11 cellular contexts compared by ENCODE assay signal in the genomic region with DNA sequence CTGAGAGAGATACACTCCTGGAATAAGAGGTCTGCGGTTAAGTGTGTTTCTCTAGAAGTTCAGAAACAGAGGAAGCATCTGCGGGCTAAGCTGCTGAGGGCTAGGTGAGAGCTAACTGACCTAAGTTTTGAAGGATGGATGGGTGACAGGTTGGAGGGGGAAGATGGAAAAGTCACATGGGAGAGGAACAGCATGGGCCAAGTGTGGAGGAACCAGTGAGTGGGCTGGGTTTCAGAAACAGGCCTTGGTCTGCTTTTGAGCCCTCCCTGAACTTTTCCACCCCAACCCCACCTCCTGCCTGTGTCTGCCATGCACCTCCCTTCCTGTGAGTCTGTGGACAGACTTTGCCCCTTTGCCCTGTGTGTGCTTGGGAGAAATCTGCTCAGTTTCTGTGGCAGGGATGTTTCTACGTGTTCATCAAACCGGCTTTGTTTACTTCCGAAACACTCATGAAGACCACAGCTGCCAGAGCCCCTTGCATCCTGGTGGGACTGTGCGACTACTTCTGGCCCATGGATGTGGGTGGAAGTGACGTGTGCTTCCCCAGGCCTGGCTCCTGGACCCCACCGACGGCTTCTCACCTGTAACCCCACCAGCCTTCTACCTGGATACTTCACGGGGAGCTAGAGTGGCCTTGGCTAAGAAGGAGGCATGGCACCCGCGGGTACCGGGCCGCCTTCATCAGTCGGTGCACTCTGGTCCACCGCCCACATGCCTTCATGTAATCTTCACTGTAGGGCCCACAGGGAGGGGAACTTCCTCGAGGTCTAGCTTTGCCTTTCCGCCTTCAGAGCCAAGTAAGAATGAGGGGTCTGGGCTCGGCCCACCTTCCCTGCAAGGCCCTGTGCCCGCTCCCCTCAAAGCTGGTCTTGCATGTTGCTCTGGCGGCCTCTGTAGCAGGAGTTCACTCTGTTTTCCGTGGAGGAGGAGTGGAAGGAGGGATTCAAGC. TPM values are rescaled to one million over a fixed set of nuclear protein-coding genes. Genes with fewer than 3 reads are reported as not detected.
A peak's percentile ranks its signal among the peaks of the same experiment; 100 is the strongest.
DNase-seq lines count a peak whose midpoint lies in the region; ATAC-seq and TF ChIP-seq lines count a peak whose summit lies in the region.
"Had no signal": no experiment of that assay in that cellular context is flagged by ENCODE, and none has a peak within 500 bp of the region (broad histone marks: within the 10 kb centered on the region; RNA-seq: fewer than 3 reads in every experiment).

No MANE protein-coding gene starts in this region.

- peaks cover 3% of the 10 kb centered on the region for H3K9me3 Mint-ChIP-seq in T-helper 2 cell treated with Interferon-gamma antibody and Interleukin-4, amounts not matched to agents 5 μg/mL and 100 μg/mL, for 36 hours

- H3K36me3 Mint-ChIP-seq in T-helper 2 cell treated with Interferon-gamma antibody and Interleukin-4, amounts not matched to agents 5 μg/mL and 100 μg/mL, for 36 hours (ENCODE audit: low read depth): peaks cover 9% of the 10 kb centered on the region

- TF ChIP-seq CTCF in HL-60 (IDR thresholded peaks at IDR 0.05; ENCODE audit: insufficient read depth, low read length) (no peak), sigmoid colon (IDR thresholded peaks at IDR 0.05) (no peak), GM20000 (IDR thresholded peaks at IDR 0.05; ENCODE audit: extremely low read depth, missing control alignments) (no peak), GM10266 (IDR thresholded peaks at IDR 0.05; ENCODE audit: control insufficient read depth, insufficient read depth, low read depth, missing control alignments) (no peak)

- ATAC-seq in HG02973 (IDR thresholded peaks at IDR 0.05; ENCODE audit: unreplicated experiment): no peak

- H3K27ac ChIP-seq in HL-60 (replicated peaks) (peak overlapping the region; percentile 71), sigmoid colon (peak overlapping the region; percentile 78 to 87 (median 84))
- H3K27ac ChIP-seq in effector memory CD4-positive, alpha-beta T cell (ENCODE audit: insufficient read depth, low read length, poor library complexity, severe bottlenecking): peak overlapping the region; percentile 67

- H3K4me3 ChIP-seq in HL-60 (replicated peaks; ENCODE audit: insufficient read depth, low read length) (no peak overlapping the region), sigmoid colon (peak overlapping the region in 1 of 4 donors; percentile 63)
- H3K4me3 ChIP-seq in effector memory CD4-positive, alpha-beta T cell (ENCODE audit: insufficient read depth, low read depth, low read length, poor library complexity, severe bottlenecking): peak overlapping the region; percentile 81

- no peak for TF ChIP-seq POLR2A in sigmoid colon (IDR thresholded peaks at IDR 0.05)

- TF ChIP-seq EP300 in sigmoid colon (IDR thresholded peaks at IDR 0.05): no peak

- H3K27me3 ChIP-seq in HL-60 (ENCODE audit: insufficient read depth, poor library complexity, severe bottlenecking): no peaks in the 10 kb centered on the region
- H3K27me3 ChIP-seq in effector memory CD4-positive, alpha-beta T cell (replicated peaks; ENCODE audit: control insufficient read depth, insufficient read depth, low read length, poor library complexity, severe bottlenecking): no peaks in the 10 kb centered on the region
- H3K27me3 ChIP-seq in sigmoid colon: no peaks in the 10 kb centered on the region

- no peaks in the 10 kb centered on the region for H3K9me3 ChIP-seq in effector memory CD4-positive, alpha-beta T cell (ENCODE audit: control insufficient read depth, low read length)
- no peaks in the 10 kb centered on the region for H3K9me3 ChIP-seq in sigmoid colon

- intact Hi-C loops in sigmoid colon (cut with DNase I): loop anchor here (5.0 kb wide), 2 partner anchors 146 to 179 kb away; a partner anchor contains a TSS

- no peaks in the 10 kb centered on the region for H3K27me3 Mint-ChIP-seq in T-helper 2 cell treated with Interferon-gamma antibody and Interleukin-4, amounts not matched to agents 5 μg/mL and 100 μg/mL, for 36 hours (ENCODE audit: low read depth)

- H3K4me3 Mint-ChIP-seq in T-helper 2 cell treated with Interferon-gamma antibody and Interleukin-4, amounts not matched to agents 5 μg/mL and 100 μg/mL, for 36 hours: peak overlapping the region; percentile 73

- no peaks in the 10 kb centered on the region for H3K36me3 ChIP-seq in effector memory CD4-positive, alpha-beta T cell (ENCODE audit: control insufficient read depth, insufficient read depth, low read length)
- H3K36me3 ChIP-seq in sigmoid colon: no peaks in the 10 kb centered on the region
- H3K36me3 ChIP-seq: cardiac muscle cell had no signal

- peaks cover 55% of the 10 kb centered on the region for H3K4me1 ChIP-seq in effector memory CD4-positive, alpha-beta T cell (ENCODE audit: control insufficient read depth, insufficient read depth, low read length, poor library complexity, severe bottlenecking)
- H3K4me1 ChIP-seq in sigmoid colon: peaks cover 0 to 36% (median 27%) of the 10 kb centered on the region in 4 donors

- DNase-seq in HL-60 (ENCODE audit: low read depth in 1 of 2, low spot score in 1 of 2) (no peak), sigmoid colon (no peak), GM20000 (ENCODE audit: low spot score) (no peak), GM10266 (ENCODE audit: extremely low spot score) (no peak)
- DNase-seq in T-helper 2 cell treated with Interferon-gamma antibody and Interleukin-4, amounts not matched to agents 5 μg/mL and 100 μg/mL, for 36 hours (ENCODE audit: low spot score): peak; percentile 37
- DNase-seq in effector memory CD4-positive, alpha-beta T cell: no peak
- DNase-seq in stimulated activated naive CD4-positive, alpha-beta T cell treated with Interleukin-2 at 50 U/mL for 16 hours (lab: John Stamatoyannopoulos, UW): no peak
- DNase-seq: GOT3, SW 1271 had no signal

- peaks cover 57% of the 10 kb centered on the region for H3K4me1 Mint-ChIP-seq in T-helper 2 cell treated with Interferon-gamma antibody and Interleukin-4, amounts not matched to agents 5 μg/mL and 100 μg/mL, for 36 hours (ENCODE audit: low read depth)

- peak overlapping the region; percentile 91 for H3K27ac Mint-ChIP-seq in T-helper 2 cell treated with Interferon-gamma antibody and Interleukin-4, amounts not matched to agents 5 μg/mL and 100 μg/mL, for 36 hours

- 69 to 72% methylated on average over 22 of the region's 22 CpGs for WGBS in sigmoid colon, 2 donors

RNA-seq across cellular contexts. Expression of a gene that starts 1.4 kb away (rescaled TPM):
- 10 to 100 TPM; 27.7 to 46.0 (median 34.2) TPM for total RNA-seq in sigmoid colon
- 100 to 1,000 TPM in 2 of 3 donors, 10 to 100 TPM in 1; 67.9 to 115 (median 110) TPM for polyA plus RNA-seq in sigmoid colon
